ENCODE assay signal across 18 cellular contexts in genomic region chr9:114450181-114450580, GRCh38. TPM values are rescaled to one million over a fixed set of nuclear protein-coding genes. Genes with fewer than 3 reads are reported as not detected.
DNase-seq lines count a peak whose midpoint lies in the region; ATAC-seq and TF ChIP-seq lines count a peak whose summit lies in the region.
"Had no signal": no experiment of that assay in that cellular context is flagged by ENCODE, and none has a peak within 500 bp of the region (broad histone marks: within the 10 kb centered on the region; RNA-seq: fewer than 3 reads in every experiment).

No MANE protein-coding gene starts in this region.

- H4K8ac ChIP-seq in mesendoderm (ENCODE audit: low read depth, low read length) = no peak overlapping the region

- H2BK15ac ChIP-seq in mesendoderm (replicated peaks; ENCODE audit: low read depth) = no peak overlapping the region

- ATAC-seq in GM18858 (IDR thresholded peaks at IDR 0.05; ENCODE audit: unreplicated experiment) (no peak), HG03135 (IDR thresholded peaks at IDR 0.05; ENCODE audit: unreplicated experiment) (no peak), GM18907 (IDR thresholded peaks at IDR 0.05; ENCODE audit: unreplicated experiment) (no peak)
- ATAC-seq: Panc1 had no signal

- DNase-seq in Ammon's horn (ENCODE audit: low spot score) (peak; percentile 35), GM10248 (ENCODE audit: extremely low spot score) (peak; percentile 8), adrenal gland (peak in 5 of 7 donors; percentile 22 to 57 (median 35)), mesendoderm (no peak)
- no peak for DNase-seq in activated CD4-positive, alpha-beta T cell treated with anti-CD3 and anti-CD28 coated beads, Interleukin-2, amount 10 ng/mL, durations not matched to agents 7 days and 5 days
- DNase-seq: DND-41, GOT3, HFFc6, NCI-H1417 treated with DMSO at 0.1 percent for 48 hours, NCI-H187 treated with DMSO at 0.1 percent for 48 hours, NCI-H345, NCI-H526 had no signal

- peaks cover 7% of the 10 kb centered on the region for H3K9me3 Mint-ChIP-seq in activated CD4-positive, alpha-beta T cell treated with anti-CD3 and anti-CD28 coated beads, Interleukin-2, amount 10 ng/mL, durations not matched to agents 7 days and 5 days

- no peak overlapping the region for H3K27ac Mint-ChIP-seq in activated CD4-positive, alpha-beta T cell treated with anti-CD3 and anti-CD28 coated beads, Interleukin-2, amount 10 ng/mL, durations not matched to agents 7 days and 5 days
- H3K27ac Mint-ChIP-seq: HFFc6 had no signal

- H3K27me3 Mint-ChIP-seq in activated CD4-positive, alpha-beta T cell treated with anti-CD3 and anti-CD28 coated beads, Interleukin-2, amount 10 ng/mL, durations not matched to agents 7 days and 5 days = peaks cover 1% of the 10 kb centered on the region

- 36 to 49% (median 47%) methylated on average over 2 to 3 of the region's 3 CpGs for WGBS in adrenal gland, 4 donors
- WGBS in mesendoderm (ENCODE audit: extremely low coverage, insufficient coverage, low lambda C conversion rate) = no CpG with 5 or more reads among the region's 3 CpGs

- H3K23ac ChIP-seq in mesendoderm (ENCODE audit: low read length) = peak overlapping the region; percentile 24

- H3K9me3 ChIP-seq in adrenal gland (replicated peaks in 1 of 3) = no peaks in the 10 kb centered on the region
- H3K9me3 ChIP-seq: SJSA1 had no signal

- TF ChIP-seq CTCF in GM10248 (IDR thresholded peaks at IDR 0.05; ENCODE audit: control extremely low read depth, extremely low read depth, low read depth, missing control alignments) = no peak
- no peak for TF ChIP-seq CTCF in adrenal gland (IDR thresholded peaks at IDR 0.05)

- H3K36me3 ChIP-seq in adrenal gland (replicated peaks in 1 of 2) (no peaks in the 10 kb centered on the region), mesendoderm (ENCODE audit: control insufficient read depth, insufficient read depth, low read length) (no peaks in the 10 kb centered on the region)
- H3K36me3 ChIP-seq: SJSA1 had no signal

- peaks cover 39 to 53% of the 10 kb centered on the region in 2 donors for H3K4me1 ChIP-seq in adrenal gland (replicated peaks in 1 of 2)
- H3K4me1 ChIP-seq in mesendoderm (ENCODE audit: control insufficient read depth, low read depth, low read length) = no peaks in the 10 kb centered on the region

- H3K36me3 Mint-ChIP-seq in activated CD4-positive, alpha-beta T cell treated with anti-CD3 and anti-CD28 coated beads, Interleukin-2, amount 10 ng/mL, durations not matched to agents 7 days and 5 days (ENCODE audit: low read depth) = peaks cover 3% of the 10 kb centered on the region

- H3K56ac ChIP-seq in mesendoderm (ENCODE audit: low read length) = peak overlapping the region; percentile 25

- H3K4ac ChIP-seq in mesendoderm (ENCODE audit: low read depth, low read length) = no peak overlapping the region

- H3K4me1 Mint-ChIP-seq in activated CD4-positive, alpha-beta T cell treated with anti-CD3 and anti-CD28 coated beads, Interleukin-2, amount 10 ng/mL, durations not matched to agents 7 days and 5 days = peaks cover 20% of the 10 kb centered on the region

- intact Hi-C loops in adrenal gland (cut with DNase I) = no loop called here

- H4K5ac ChIP-seq in mesendoderm (ENCODE audit: low read length) = no peak overlapping the region

- H2BK5ac ChIP-seq in mesendoderm (ENCODE audit: low read length) = no peak overlapping the region

- H3K18ac ChIP-seq in mesendoderm (ENCODE audit: low read length) = no peak overlapping the region

- H2BK120ac ChIP-seq in mesendoderm (ENCODE audit: low read depth, low read length) = no peak overlapping the region

- no peaks in the 10 kb centered on the region for H3K79me2 ChIP-seq in mesendoderm (ENCODE audit: control insufficient read depth, insufficient read depth, low read length)

- CTCF ChIA-PET in GM10248 (lab: Yijun Ruan, JAX) = interaction anchor here (1.1 to 3.8 kb wide), 11 partner anchors 9 to 203 kb away, joined by 3 to 24 read pairs (median 4); no protein-coding TSS in a partner anchor
- CTCF ChIA-PET in activated CD4-positive, alpha-beta T cell treated with anti-CD3 and anti-CD28 coated beads, Interleukin-2, amount 10 ng/mL, durations not matched to agents 7 days and 5 days (lab: Charles Lee) = interaction anchor here (0.5 to 2.4 kb wide), 7 partner anchors 12 to 206 kb away, joined by 3 to 7 read pairs (median 3); no protein-coding TSS in a partner anchor

- H3K27ac ChIP-seq in adrenal gland (peak overlapping the region in 4 of 5 donors; percentile 0 to 81 (median 74)), mesendoderm (ENCODE audit: low read depth, low read length) (no peak overlapping the region)
- H3K27ac ChIP-seq: HL-60, SJSA1 had no signal

- H3K27me3 ChIP-seq in adrenal gland (no peaks in the 10 kb centered on the region), mesendoderm (ENCODE audit: insufficient read depth, low read length, poor library complexity) (no peaks in the 10 kb centered on the region)
- H3K27me3 ChIP-seq: SJSA1 had no signal

- no peaks in the 10 kb centered on the region for H3K79me1 ChIP-seq in mesendoderm (ENCODE audit: low read length)

- H3K4me2 ChIP-seq in mesendoderm (ENCODE audit: low read length) = no peak overlapping the region

- POLR2A ChIA-PET in GM10248 (lab: Yijun Ruan, JAX) = no interaction called here
- POLR2A ChIA-PET in activated CD4-positive, alpha-beta T cell treated with anti-CD3 and anti-CD28 coated beads, Interleukin-2, amount 10 ng/mL, durations not matched to agents 7 days and 5 days (lab: Charles Lee) = no interaction called here

- H3K4me3 ChIP-seq in adrenal gland = no peak overlapping the region
- no peak overlapping the region for H3K4me3 ChIP-seq in mesendoderm (ENCODE audit: low read length)
- H3K4me3 ChIP-seq: SJSA1 had no signal

- no peak overlapping the region for H3K9ac ChIP-seq in mesendoderm (ENCODE audit: low read length)

- H3K4me3 Mint-ChIP-seq in activated CD4-positive, alpha-beta T cell treated with anti-CD3 and anti-CD28 coated beads, Interleukin-2, amount 10 ng/mL, durations not matched to agents 7 days and 5 days = no peak overlapping the region
- H3K4me3 Mint-ChIP-seq: HFFc6 had no signal

- no peak overlapping the region for H2AK5ac ChIP-seq in mesendoderm (ENCODE audit: low read length)

- no peak for TF ChIP-seq POLR2A in adrenal gland (IDR thresholded peaks at IDR 0.05)

RNA-seq across cellular contexts. Expression of gene WHRN, which starts 55.1 kb away (rescaled TPM):
- 100 to 1,000 TPM in 4 of 8 donors, 10 to 100 TPM in 4; 67.2 to 154 (median 96.4) TPM for total RNA-seq in adrenal gland
- 100 to 1,000 TPM in 2 of 3 donors, 10 to 100 TPM in 1; 34.8 to 359 (median 247) TPM for polyA plus RNA-seq in adrenal gland
- polyA plus RNA-seq in mesendoderm (2013, experiment 1 of 2) = 2.5 TPM
- 3.0 TPM for polyA plus RNA-seq in mesendoderm (2013, experiment 2 of 2)
- 1 to 10 TPM in 1 of 2 experiments, under 1 TPM in 1; 0.64 to 1.2 TPM for total RNA-seq in activated CD4-positive, alpha-beta T cell treated with anti-CD3 and anti-CD28 coated beads, Interleukin-2, amount 10 ng/mL, durations not matched to agents 7 days and 5 days

Comparison
In these comparisons a context has a peak if more than half of its experiments do, and no peak if none do; other contexts are left out.
1. DNase-seq: peak in Ammon's horn (single experiment), GM10248 (single experiment) and adrenal gland (5 of 7); none in mesendoderm (single experiment) and activated CD4-positive, alpha-beta T cell treated with anti-CD3 and anti-CD28 coated beads, Interleukin-2, amount 10 ng/mL, durations not matched to agents 7 days and 5 days (single experiment).
2. RNA of gene WHRN, which starts 55.1 kb away (total RNA-seq): 67.2 to 154 TPM in adrenal gland; 0.64 to 1.2 TPM in activated CD4-positive, alpha-beta T cell treated with anti-CD3 and anti-CD28 coated beads, Interleukin-2, amount 10 ng/mL, durations not matched to agents 7 days and 5 days; every median in the first group is over 10 times any median in the second.